8 cellular contexts compared by ENCODE assay signal in the genomic region with DNA sequence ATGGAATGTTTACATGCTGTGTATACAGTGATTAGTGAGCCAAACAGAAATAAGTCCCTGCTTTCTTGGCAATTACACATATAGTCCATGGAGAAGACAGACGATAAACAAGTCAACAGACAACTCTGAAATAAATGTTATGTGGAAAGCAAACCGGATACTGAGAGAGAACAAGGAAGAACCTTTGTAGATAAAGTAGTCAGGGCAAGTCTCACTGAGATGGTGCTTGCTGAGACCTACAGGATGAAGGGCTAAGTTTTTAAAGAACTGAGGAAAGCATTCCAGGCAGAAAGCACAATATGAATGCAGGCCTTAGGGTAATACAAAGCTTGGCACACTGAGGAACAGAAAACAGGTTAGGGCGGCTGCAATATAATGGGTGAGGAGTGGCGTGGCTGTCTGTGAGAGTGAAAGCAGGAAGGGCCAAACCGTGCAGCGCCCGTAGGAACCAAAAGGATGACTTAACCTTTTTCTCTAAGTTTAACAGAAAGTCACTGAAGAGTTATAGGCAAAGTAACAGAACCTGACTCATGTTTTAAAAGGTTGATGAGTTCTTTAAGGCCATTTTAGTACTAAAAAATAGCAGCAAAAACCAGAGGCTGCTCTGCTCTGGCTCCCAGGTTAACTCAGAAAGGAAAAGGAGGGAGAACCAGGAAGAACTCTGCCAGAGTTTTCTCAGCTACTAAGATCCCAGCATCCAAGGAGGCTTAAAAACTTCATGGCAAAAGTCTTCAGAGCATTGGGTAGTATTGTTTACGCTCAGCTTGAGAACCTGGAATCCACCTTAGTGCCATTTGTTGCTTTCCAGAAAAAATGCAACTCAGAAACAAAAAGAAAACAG. TPM values are rescaled to one million over a fixed set of nuclear protein-coding genes. Genes with fewer than 3 reads are reported as not detected.
DNase-seq lines count a peak whose midpoint lies in the region; ATAC-seq, FAIRE-seq and TF ChIP-seq lines count a peak whose summit lies in the region.

No MANE protein-coding gene starts in this region.

- no peaks in the 10 kb centered on the region for H3K9me3 ChIP-seq in PC-3 (ENCODE audit: low read length)

- H4K20me1 ChIP-seq in PC-3 (ENCODE audit: low read length) = no peaks in the 10 kb centered on the region

- no peaks in the 10 kb centered on the region for H3K9me2 ChIP-seq in PC-3 (replicated peaks; ENCODE audit: low read length)

- H3K27me3 ChIP-seq in PC-3 (ENCODE audit: low read length) = no peaks in the 10 kb centered on the region
- H3K27me3 ChIP-seq in bronchial epithelial cell (ENCODE audit: control insufficient read depth, insufficient read depth, low read length) = no peaks in the 10 kb centered on the region
- H3K27me3 ChIP-seq in rectal smooth muscle tissue (ENCODE audit: control insufficient read depth, insufficient read depth, low read length) = no peaks in the 10 kb centered on the region

- POLR2A ChIA-PET in PC-3 (lab: Charles Lee; ENCODE audit: unreplicated experiment) = no interaction called here

- no TSS peak for BruUV-seq in PC-3 (replicated peaks; lab: Mats Ljungman, UMichigan)

- peak overlapping the region; percentile 81 for H3K4me2 ChIP-seq in PC-3 (ENCODE audit: low read length)

- intact Hi-C loops in PC-3 (cut with micrococcal nuclease) = no loop called here

- H3K27me3 Mint-ChIP-seq in chondrocyte (ENCODE audit: low read depth) = no peaks in the 10 kb centered on the region

- FAIRE-seq in bronchial epithelial cell (lab: Jason Lieb, UNC) = no peak

- H3K4me3 Mint-ChIP-seq in chondrocyte (ENCODE audit: unreplicated experiment) = no peak overlapping the region

- peak overlapping the region; percentile 9 for H3K27ac ChIP-seq in PC-3 (ENCODE audit: low read length)
- peak overlapping the region; percentile 2 for H3K27ac ChIP-seq in rectal smooth muscle tissue (ENCODE audit: low read depth, low read length)

- H3K4me1 ChIP-seq in PC-3 (ENCODE audit: insufficient read depth, low read length) = peaks cover 5% of the 10 kb centered on the region; the same call in 1 of the 2 replicates
- no peaks in the 10 kb centered on the region for H3K4me1 ChIP-seq in rectal smooth muscle tissue (ENCODE audit: control insufficient read depth, insufficient read depth, low read length)

- no peaks in the 10 kb centered on the region for H3K4me1 Mint-ChIP-seq in chondrocyte (ENCODE audit: low read depth)

- DNase-seq in PC-3 = peak; percentile 24
- DNase-seq in bronchial epithelial cell (ENCODE audit: low read depth) = peak; percentile 47
- no peak for DNase-seq in DMS153 (lab: John Stamatoyannopoulos, UW)
- no peak for DNase-seq in chondrocyte (ENCODE audit: low spot score)
- DNase-seq in KG1 (lab: John Stamatoyannopoulos, UW) = no peak

- CTCF ChIA-PET in PC-3 (lab: Charles Lee) = no interaction called here

- no peak for TF ChIP-seq CTCF in PC-3 (conservative IDR thresholded peaks at IDR 0.05; ENCODE audit: low read depth, low read length)
- TF ChIP-seq CTCF in bronchial epithelial cell (IDR thresholded peaks at IDR 0.05; ENCODE audit: insufficient read depth, low read length, severe bottlenecking) = no peak
- no peak for TF ChIP-seq CTCF in chondrocyte (IDR thresholded peaks at IDR 0.05)

- ATAC-seq in GM18519 (IDR thresholded peaks at IDR 0.05; ENCODE audit: low FRiP score, unreplicated experiment) = peak; percentile 60
- peak; percentile 76 for ATAC-seq in HG02763 (IDR thresholded peaks at IDR 0.05; ENCODE audit: unreplicated experiment)
- ATAC-seq in PC-3 = peak; percentile 70

- peak overlapping the region; percentile 82 for H2AFZ ChIP-seq in PC-3 (ENCODE audit: low read length)

- H3F3A ChIP-seq in PC-3 (ENCODE audit: low read length, unreplicated experiment) = no peaks in the 10 kb centered on the region

- no peaks in the 10 kb centered on the region for H3K79me2 ChIP-seq in PC-3 (ENCODE audit: low read length)

- H3K9ac ChIP-seq in PC-3 (ENCODE audit: low read length) (peak overlapping the region; percentile 30; the same call in 1 of the 2 replicates), rectal smooth muscle tissue (ENCODE audit: low read length) (peak overlapping the region; percentile 22)

- H3K9me3 Mint-ChIP-seq in chondrocyte (ENCODE audit: low read depth) = no peaks in the 10 kb centered on the region

- H3K4me3 ChIP-seq in PC-3 (ENCODE audit: low read length) = peak overlapping the region; percentile 57
- no peak overlapping the region for H3K4me3 ChIP-seq in bronchial epithelial cell (ENCODE audit: low read depth, low read length)
- H3K4me3 ChIP-seq in rectal smooth muscle tissue (ENCODE audit: low read length) = peak overlapping the region; percentile 22

- no peaks in the 10 kb centered on the region for H3K36me3 Mint-ChIP-seq in chondrocyte (ENCODE audit: low read depth)

- no peaks in the 10 kb centered on the region for H3K36me3 ChIP-seq in PC-3 (ENCODE audit: low read depth, low read length)
- H3K36me3 ChIP-seq in bronchial epithelial cell (ENCODE audit: control insufficient read depth, insufficient read depth, low read length) = no peaks in the 10 kb centered on the region
- H3K36me3 ChIP-seq in rectal smooth muscle tissue (ENCODE audit: control insufficient read depth, insufficient read depth, low read length) = no peaks in the 10 kb centered on the region

- no peak overlapping the region for H3K27ac Mint-ChIP-seq in chondrocyte (ENCODE audit: unreplicated experiment)

RNA-seq across cellular contexts. Expression of a gene that starts 8.7 kb away (rescaled TPM):
- total RNA-seq in PC-3 (2014; rRNA removed) = 25.1 and 28.8 TPM in 2 replicates
- 10.8 and 11.6 TPM in 2 replicates for total RNA-seq in bronchial epithelial cell
- total RNA-seq in chondrocyte = 16.3 to 21.4 TPM (median 16.4 TPM) in 3 replicates

RNA-seq across cellular contexts. Expression of a gene that starts 49.9 kb away (rescaled TPM):
- total RNA-seq in PC-3 (2014; rRNA removed) (0.17 and 0.36 TPM in 2 replicates), bronchial epithelial cell (0.53 and 0.90 TPM in 2 replicates), chondrocyte (0.79 to 1.4 TPM (median 1.0 TPM) in 3 replicates)

Comparison
In these comparisons a context has a peak if more than half of its experiments do, and no peak if none do; other contexts are left out.
1. DNase-seq: peak in PC-3 (single experiment) and bronchial epithelial cell (single experiment); none in DMS153 (single experiment), chondrocyte (single experiment) and KG1 (single experiment).
2. Peak in every context shown above with its lines, with median percentiles within 50 percentile points of each other: ATAC-seq.